ENCODE assay signal across 11 cellular contexts in the genomic region with DNA sequence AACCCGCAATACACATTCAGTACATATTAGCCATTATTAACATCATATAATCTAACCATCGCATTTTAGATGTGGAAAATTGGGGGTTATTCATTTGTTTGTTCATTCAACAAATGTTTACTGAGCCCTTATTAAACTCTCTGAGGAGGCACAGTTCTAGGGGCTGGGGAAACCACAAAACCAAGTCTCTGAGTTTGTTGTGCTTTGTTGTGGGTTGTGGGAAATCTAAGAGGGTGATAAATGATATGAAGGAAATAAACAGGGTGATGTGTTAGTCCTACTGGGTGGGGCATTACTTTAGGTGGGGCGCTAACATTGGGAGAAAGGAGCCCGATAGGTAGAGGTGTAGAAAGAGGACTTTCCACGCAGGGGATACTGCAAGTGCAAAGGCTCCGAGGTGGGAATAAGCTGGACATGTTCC.
A peak's percentile ranks its signal among the peaks of the same experiment; 100 is the strongest.
DNase-seq lines count a peak whose midpoint lies in the region; ATAC-seq, FAIRE-seq and TF ChIP-seq lines count a peak whose summit lies in the region.
"Had no signal": no experiment of that assay in that cellular context is flagged by ENCODE, and none has a peak within 500 bp of the region (broad histone marks: within the 10 kb centered on the region; RNA-seq: fewer than 3 reads in every experiment).

No MANE protein-coding gene starts in this region.

- TF ChIP-seq EP300 in H1 (IDR thresholded peaks at IDR 0.05; ENCODE audit: borderline replicate concordance in 1 of 2, low read depth in 2 of 2, low read length in 2 of 2), result no peak

- no peak overlapping the region for H3K56ac ChIP-seq in H1 (replicated peaks; ENCODE audit: insufficient read length, low read depth, low read length)

- no peak for TF ChIP-seq POLR2A in H1 (IDR thresholded peaks at IDR 0.05; ENCODE audit: control extremely low read depth in 1 of 2, low read depth in 2 of 2, low read length in 2 of 2)

- no peak overlapping the region for H3K14ac ChIP-seq in H1 (ENCODE audit: insufficient read length)

- no peak overlapping the region for H3K9ac ChIP-seq in H1 (replicated peaks in 1 of 4; ENCODE audit: extremely low read depth in 1 of 4, low read depth in 3 of 4, low read length in 3 of 4)

- ATAC-seq in stimulated activated naive CD8-positive, alpha-beta T cell treated with anti-CD3 and anti-CD28 coated beads, Interleukin-15, Interleukin-2, amounts not matched to agents 100 U/mL and 50 U/mL, for 24 hours, result peak; percentile 40

- DNase-seq in activated gamma-delta T cell treated with Interleukin-2 at 50 U/mL for 16 hours (peak; percentile 33), activated gamma-delta T cell (lab: John Stamatoyannopoulos, UW) (no peak), T-helper 1 cell (peak in 3 of 5 donors; percentile 11 to 50 (median 18)), H1 (ENCODE audit: low read depth in 1 of 2, low spot score in 2 of 2) (no peak), coronary artery (ENCODE audit: low spot score) (no peak), nucleus accumbens (lab: John Stamatoyannopoulos, UW) (no peak)
- DNase-seq in stimulated activated naive CD8-positive, alpha-beta T cell treated with anti-CD3 and anti-CD28 coated beads, Interleukin-15, Interleukin-2, amounts not matched to agents 100 U/mL and 50 U/mL, for 24 hours, result no peak
- DNase-seq in stimulated activated CD4-positive, alpha-beta T cell treated with anti-CD3 and anti-CD28 coated beads, Interleukin-4, amount 100 ng/mL, for 1 hour, result no peak

- TF ChIP-seq CTCF in H1 (IDR thresholded peaks at IDR 0.05; ENCODE audit: control extremely low read depth in 1 of 3, insufficient read depth in 1 of 3, low read depth in 1 of 3, low read length in 3 of 3), result no peak
- TF ChIP-seq CTCF in coronary artery (IDR thresholded peaks at IDR 0.05), result no peak

- no peak overlapping the region for H2BK15ac ChIP-seq in H1 (ENCODE audit: low read length)

- FAIRE-seq in H1 (lab: Jason Lieb, UNC), result no peak

- WGBS in H1 (ENCODE audit: extremely low coverage in 1 of 2, insufficient coverage in 1 of 2, insufficient read length in 1 of 2, insufficient replicate concordance in 2 of 2, low coverage in 1 of 2, low lambda C conversion rate in 2 of 2, missing lambda C conversion rate in 1 of 2), 2 experiments, result 90% methylated on average over 6 of the region's 6 CpGs; no CpG with 5 or more reads in 1 of the 2 experiments

- peaks cover 0 to 2% (median 0%) of the 10 kb centered on the region in 4 experiments; a peak in 1 of 7 replicates for H3K4me1 ChIP-seq in H1 (replicated peaks in 1 of 4; ENCODE audit: control insufficient read depth in 3 of 4, insufficient read depth in 4 of 4, low read length in 3 of 4)
- H3K4me1 ChIP-seq: prostate gland had no signal

- no peak overlapping the region for H3K4me2 ChIP-seq in H1 (ENCODE audit: insufficient read depth in 1 of 2, low read depth in 2 of 2, low read length in 2 of 2)

- TF ChIP-seq RAD21 in H1 (IDR thresholded peaks at IDR 0.05 in 1 of 2, conservative IDR thresholded peaks at IDR 0.05 in 1 of 2; ENCODE audit: low read depth in 2 of 2, low read length in 2 of 2), result no peak

- H3K4me3 ChIP-seq in H1 (ENCODE audit: extremely low read depth in 1 of 4, insufficient read depth in 2 of 4, low read depth in 3 of 4, low read length in 4 of 4), result no peak overlapping the region
- no peak overlapping the region for H3K4me3 ChIP-seq in coronary artery
- H3K4me3 ChIP-seq: heart right ventricle, lung, prostate gland had no signal

- no peak overlapping the region for H3K18ac ChIP-seq in H1 (ENCODE audit: extremely low read depth, low read length)

- CTCF ChIA-PET in H1 (lab: Charles Lee; ENCODE audit: partially characterized antibody), result interaction anchor here (0.6 to 5.0 kb wide), 44 partner anchors 9 to 247 kb away, joined by 3 to 34 read pairs (median 4); no protein-coding TSS in a partner anchor

- H3K36me3 ChIP-seq in H1 (ENCODE audit: control insufficient read depth in 2 of 4, insufficient read depth in 4 of 4, low read length in 3 of 4), result no peaks in the 10 kb centered on the region
- H3K36me3 ChIP-seq: heart right ventricle, prostate gland had no signal

- no peaks in the 10 kb centered on the region for H4K20me1 ChIP-seq in H1 (replicated peaks in 1 of 2; ENCODE audit: control insufficient read depth in 1 of 2, insufficient read depth in 2 of 2, low read length in 2 of 2)

- H2BK120ac ChIP-seq in H1 (replicated peaks; ENCODE audit: low read depth, low read length), result no peak overlapping the region

- no peak overlapping the region for H2BK5ac ChIP-seq in H1 (ENCODE audit: low read depth, low read length)

- no peaks in the 10 kb centered on the region for H3K79me1 ChIP-seq in H1 (ENCODE audit: low read depth, low read length)

- no peak overlapping the region for H2BK12ac ChIP-seq in H1 (ENCODE audit: low read depth, low read length)

- H4K5ac ChIP-seq in H1 (ENCODE audit: insufficient read length, low read depth, low read length), result no peak overlapping the region

- no peak overlapping the region for H2AK5ac ChIP-seq in H1 (ENCODE audit: low read depth, low read length)

- no peak overlapping the region for H4K91ac ChIP-seq in H1 (replicated peaks; ENCODE audit: insufficient read length, low read length)

- H3K27ac ChIP-seq in H1 (ENCODE audit: low read depth, low read length) (no peak overlapping the region), coronary artery (no peak overlapping the region)
- H3K27ac ChIP-seq: heart right ventricle, prostate gland had no signal

- peak overlapping the region; percentile 93 for H2AFZ ChIP-seq in H1 (ENCODE audit: low read length)

- H3K23ac ChIP-seq in H1 (ENCODE audit: insufficient read length), result no peak overlapping the region

- no peaks in the 10 kb centered on the region for H3K79me2 ChIP-seq in H1 (ENCODE audit: control insufficient read depth in 1 of 2, insufficient read depth in 2 of 2, low read length in 2 of 2)

- no peak overlapping the region for H3K4ac ChIP-seq in H1 (replicated peaks; ENCODE audit: insufficient read length, low read depth, low read length)

- no peak overlapping the region for H4K8ac ChIP-seq in H1 (ENCODE audit: extremely low read depth, insufficient read depth, low read length)

- POLR2A ChIA-PET in H1 (lab: Charles Lee; ENCODE audit: partially characterized antibody), result interaction anchor here (1.0 kb wide), 3 partner anchors 7 to 139 kb away, joined by 3 read pairs; no protein-coding TSS in a partner anchor

- H3K9me3 ChIP-seq in H1 (ENCODE audit: insufficient read depth in 2 of 2, low read depth in 1 of 2, low read length in 1 of 2), result no peaks in the 10 kb centered on the region
- H3K9me3 ChIP-seq: heart right ventricle, prostate gland had no signal

- H3K23me2 ChIP-seq in H1 (ENCODE audit: low read depth, low read length), result no peaks in the 10 kb centered on the region

- H3K27me3 ChIP-seq in H1 (replicated peaks in 1 of 4; ENCODE audit: control insufficient read depth in 3 of 4, extremely low read depth in 1 of 4, insufficient read depth in 3 of 4, low read length in 3 of 4), result no peaks in the 10 kb centered on the region

- H2BK20ac ChIP-seq in H1 (ENCODE audit: low read length), result 0 out of 2 replicates have a peak overlapping the region, but pooled peaks have one; percentile 7

TF ChIP-seq in H1, 55 proteins besides CTCF, POLR2A, EP300 and RAD21:
- TF ChIP-seq CEBPB (IDR thresholded peaks at IDR 0.05; ENCODE audit: low read depth, low read length) (no peak), BACH1 (IDR thresholded peaks at IDR 0.05; ENCODE audit: low read length) (no peak), EZH2 (IDR thresholded peaks at IDR 0.05; ENCODE audit: low read depth, low read length, severe bottlenecking) (no peak), CHD2 (IDR thresholded peaks at IDR 0.05; ENCODE audit: low read length) (no peak)
TF ChIP-seq in H1: peak in this region for 0.

Comparison
In these comparisons a context has a peak if more than half of its experiments do, and no peak if none do; other contexts are left out.
1. DNase-seq: peak in activated gamma-delta T cell treated with Interleukin-2 at 50 U/mL for 16 hours (single experiment) and T-helper 1 cell (3 of 5); none in activated gamma-delta T cell (single experiment), H1 (0 of 2), stimulated activated naive CD8-positive, alpha-beta T cell treated with anti-CD3 and anti-CD28 coated beads, Interleukin-15, Interleukin-2, amounts not matched to agents 100 U/mL and 50 U/mL, for 24 hours (single experiment), coronary artery (single experiment), nucleus accumbens (0 of 56) and stimulated activated CD4-positive, alpha-beta T cell treated with anti-CD3 and anti-CD28 coated beads, Interleukin-4, amount 100 ng/mL, for 1 hour (single experiment).